ENCODE assay signal across 3 cellular contexts in the genomic region with DNA sequence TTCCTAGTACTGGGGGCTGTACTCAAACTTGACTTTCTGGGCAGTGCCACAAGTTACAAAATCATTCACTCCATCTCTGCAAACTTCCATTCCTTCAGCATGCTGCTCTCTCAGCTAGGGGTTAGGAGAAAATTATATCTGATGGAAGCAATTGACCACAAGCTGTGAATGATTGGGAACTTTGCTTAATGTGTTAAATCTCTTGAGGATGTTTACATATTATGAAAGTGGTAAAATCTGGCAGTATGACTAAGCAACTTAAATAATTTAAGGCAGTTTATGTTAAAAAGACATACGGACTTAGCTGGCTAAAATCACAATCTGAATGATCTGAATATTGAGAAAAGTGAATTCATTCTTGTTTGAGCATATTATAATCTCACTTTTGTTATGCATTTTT.
TF ChIP-seq lines count a peak whose summit lies in the region.

No MANE protein-coding gene starts in this region.

TF ChIP-seq in SK-N-SH, 30 proteins besides CTCF, POLR2A, EP300 and RAD21:
- TF ChIP-seq, protein P1, sequence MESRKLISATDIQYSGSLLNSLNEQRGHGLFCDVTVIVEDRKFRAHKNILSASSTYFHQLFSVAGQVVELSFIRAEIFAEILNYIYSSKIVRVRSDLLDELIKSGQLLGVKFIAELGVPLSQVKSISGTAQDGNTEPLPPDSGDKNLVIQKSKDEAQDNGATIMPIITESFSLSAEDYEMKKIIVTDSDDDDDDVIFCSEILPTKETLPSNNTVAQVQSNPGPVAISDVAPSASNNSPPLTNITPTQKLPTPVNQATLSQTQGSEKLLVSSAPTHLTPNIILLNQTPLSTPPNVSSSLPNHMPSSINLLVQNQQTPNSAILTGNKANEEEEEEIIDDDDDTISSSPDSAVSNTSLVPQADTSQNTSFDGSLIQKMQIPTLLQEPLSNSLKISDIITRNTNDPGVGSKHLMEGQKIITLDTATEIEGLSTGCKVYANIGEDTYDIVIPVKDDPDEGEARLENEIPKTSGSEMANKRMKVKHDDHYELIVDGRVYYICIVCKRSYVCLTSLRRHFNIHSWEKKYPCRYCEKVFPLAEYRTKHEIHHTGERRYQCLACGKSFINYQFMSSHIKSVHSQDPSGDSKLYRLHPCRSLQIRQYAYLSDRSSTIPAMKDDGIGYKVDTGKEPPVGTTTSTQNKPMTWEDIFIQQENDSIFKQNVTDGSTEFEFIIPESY (IDR thresholded peaks at IDR 0.05; ENCODE audit: borderline replicate concordance, low read depth): no peak
- TF ChIP-seq YY1 (IDR thresholded peaks at IDR 0.05; ENCODE audit: low read depth) (no peak), FOSL2 (IDR thresholded peaks at IDR 0.05; ENCODE audit: borderline replicate concordance, low read depth) (no peak), FOXJ3 (CRISPR knock-in tag; IDR thresholded peaks at IDR 0.05) (no peak)
- TF ChIP-seq, protein P2, sequence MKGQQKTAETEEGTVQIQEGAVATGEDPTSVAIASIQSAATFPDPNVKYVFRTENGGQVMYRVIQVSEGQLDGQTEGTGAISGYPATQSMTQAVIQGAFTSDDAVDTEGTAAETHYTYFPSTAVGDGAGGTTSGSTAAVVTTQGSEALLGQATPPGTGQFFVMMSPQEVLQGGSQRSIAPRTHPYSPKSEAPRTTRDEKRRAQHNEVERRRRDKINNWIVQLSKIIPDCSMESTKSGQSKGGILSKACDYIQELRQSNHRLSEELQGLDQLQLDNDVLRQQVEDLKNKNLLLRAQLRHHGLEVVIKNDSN (IDR thresholded peaks at IDR 0.05; ENCODE audit: borderline replicate concordance, low read depth): no peak
- TF ChIP-seq, protein P3, sequence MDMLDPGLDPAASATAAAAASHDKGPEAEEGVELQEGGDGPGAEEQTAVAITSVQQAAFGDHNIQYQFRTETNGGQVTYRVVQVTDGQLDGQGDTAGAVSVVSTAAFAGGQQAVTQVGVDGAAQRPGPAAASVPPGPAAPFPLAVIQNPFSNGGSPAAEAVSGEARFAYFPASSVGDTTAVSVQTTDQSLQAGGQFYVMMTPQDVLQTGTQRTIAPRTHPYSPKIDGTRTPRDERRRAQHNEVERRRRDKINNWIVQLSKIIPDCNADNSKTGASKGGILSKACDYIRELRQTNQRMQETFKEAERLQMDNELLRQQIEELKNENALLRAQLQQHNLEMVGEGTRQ (IDR thresholded peaks at IDR 0.05; ENCODE audit: borderline replicate concordance, low read depth, low read length): no peak
TF ChIP-seq in SK-N-SH: peak in this region for 0.

TF ChIP-seq in SK-N-SH treated with all-trans-retinoic acid at 6 μM for 48 hours, 23 proteins besides CTCF, POLR2A, EP300 and RAD21:
- TF ChIP-seq CREB5 (CRISPR knock-in tag; IDR thresholded peaks at IDR 0.05; ENCODE audit: low read depth): no peak
- TF ChIP-seq, protein P4, sequence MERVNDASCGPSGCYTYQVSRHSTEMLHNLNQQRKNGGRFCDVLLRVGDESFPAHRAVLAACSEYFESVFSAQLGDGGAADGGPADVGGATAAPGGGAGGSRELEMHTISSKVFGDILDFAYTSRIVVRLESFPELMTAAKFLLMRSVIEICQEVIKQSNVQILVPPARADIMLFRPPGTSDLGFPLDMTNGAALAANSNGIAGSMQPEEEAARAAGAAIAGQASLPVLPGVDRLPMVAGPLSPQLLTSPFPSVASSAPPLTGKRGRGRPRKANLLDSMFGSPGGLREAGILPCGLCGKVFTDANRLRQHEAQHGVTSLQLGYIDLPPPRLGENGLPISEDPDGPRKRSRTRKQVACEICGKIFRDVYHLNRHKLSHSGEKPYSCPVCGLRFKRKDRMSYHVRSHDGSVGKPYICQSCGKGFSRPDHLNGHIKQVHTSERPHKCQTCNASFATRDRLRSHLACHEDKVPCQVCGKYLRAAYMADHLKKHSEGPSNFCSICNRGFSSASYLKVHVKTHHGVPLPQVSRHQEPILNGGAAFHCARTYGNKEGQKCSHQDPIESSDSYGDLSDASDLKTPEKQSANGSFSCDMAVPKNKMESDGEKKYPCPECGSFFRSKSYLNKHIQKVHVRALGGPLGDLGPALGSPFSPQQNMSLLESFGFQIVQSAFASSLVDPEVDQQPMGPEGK (CRISPR knock-in tag; IDR thresholded peaks at IDR 0.05; ENCODE audit: borderline replicate concordance): no peak
- TF ChIP-seq CSRNP3 (CRISPR knock-in tag; IDR thresholded peaks at IDR 0.05): no peak
- TF ChIP-seq CSDC2 (CRISPR knock-in tag; IDR thresholded peaks at IDR 0.05): no peak
- TF ChIP-seq ZNF565 (CRISPR knock-in tag; conservative IDR thresholded peaks at IDR 0.05; ENCODE audit: low read depth): no peak
- TF ChIP-seq ZFP3 (CRISPR knock-in tag; IDR thresholded peaks at IDR 0.05): no peak
- TF ChIP-seq PPARA (CRISPR knock-in tag; IDR thresholded peaks at IDR 0.05; ENCODE audit: borderline replicate concordance): no peak
- TF ChIP-seq OSR1 (CRISPR knock-in tag; IDR thresholded peaks at IDR 0.05): no peak
- TF ChIP-seq TOX (CRISPR knock-in tag; IDR thresholded peaks at IDR 0.05; ENCODE audit: borderline replicate concordance): no peak
- no peak for TF ChIP-seq RARB (CRISPR knock-in tag; IDR thresholded peaks at IDR 0.05)
- TF ChIP-seq TCF4 (CRISPR knock-in tag; IDR thresholded peaks at IDR 0.05; ENCODE audit: borderline replicate concordance): no peak
- no peak for TF ChIP-seq GLIS3 (CRISPR knock-in tag; IDR thresholded peaks at IDR 0.05)
- TF ChIP-seq, protein P5, sequence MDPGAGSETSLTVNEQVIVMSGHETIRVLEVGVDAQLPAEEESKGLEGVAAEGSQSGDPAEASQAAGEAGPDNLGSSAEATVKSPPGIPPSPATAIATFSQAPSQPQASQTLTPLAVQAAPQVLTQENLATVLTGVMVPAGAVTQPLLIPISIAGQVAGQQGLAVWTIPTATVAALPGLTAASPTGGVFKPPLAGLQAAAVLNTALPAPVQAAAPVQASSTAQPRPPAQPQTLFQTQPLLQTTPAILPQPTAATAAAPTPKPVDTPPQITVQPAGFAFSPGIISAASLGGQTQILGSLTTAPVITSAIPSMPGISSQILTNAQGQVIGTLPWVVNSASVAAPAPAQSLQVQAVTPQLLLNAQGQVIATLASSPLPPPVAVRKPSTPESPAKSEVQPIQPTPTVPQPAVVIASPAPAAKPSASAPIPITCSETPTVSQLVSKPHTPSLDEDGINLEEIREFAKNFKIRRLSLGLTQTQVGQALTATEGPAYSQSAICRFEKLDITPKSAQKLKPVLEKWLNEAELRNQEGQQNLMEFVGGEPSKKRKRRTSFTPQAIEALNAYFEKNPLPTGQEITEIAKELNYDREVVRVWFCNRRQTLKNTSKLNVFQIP (CRISPR knock-in tag; IDR thresholded peaks at IDR 0.05; ENCODE audit: borderline replicate concordance, low read depth): no peak
- TF ChIP-seq ARNTL (CRISPR knock-in tag; IDR thresholded peaks at IDR 0.05; ENCODE audit: borderline replicate concordance, low read depth): no peak
- TF ChIP-seq ZNF70 (CRISPR knock-in tag; IDR thresholded peaks at IDR 0.05): no peak
- TF ChIP-seq ISL1 (CRISPR knock-in tag; IDR thresholded peaks at IDR 0.05): no peak

TF ChIP-seq in IMR-90, 13 proteins besides CTCF, POLR2A, EP300 and RAD21:
- no peak for TF ChIP-seq RFX5 (IDR thresholded peaks at IDR 0.05; ENCODE audit: low read depth, low read length)
- no peak for TF ChIP-seq MXI1 (IDR thresholded peaks at IDR 0.05; ENCODE audit: borderline replicate concordance, low read depth, low read length)
